ENCODE assay signal across 8 cellular contexts in genomic region chr3:97971679-97972567, GRCh38. TPM values are rescaled to one million over a fixed set of nuclear protein-coding genes. Genes with fewer than 3 reads are reported as not detected.
DNase-seq lines count a peak whose midpoint lies in the region; ATAC-seq and TF ChIP-seq lines count a peak whose summit lies in the region.

TSS of gene RIOX2 (minus strand) at chr3:97972431. CDS start at chr3:97967593, 4,838 bp downstream.

- ATAC-seq in GM21576 (IDR thresholded peaks at IDR 0.05; ENCODE audit: unreplicated experiment), result peak; percentile 87

- H3K79me2 ChIP-seq in DOHH2 (ENCODE audit: control insufficient read depth, low read length), result peaks cover 59% of the 10 kb centered on the region

- H3K27ac ChIP-seq in DOHH2 (ENCODE audit: low read depth, low read length), result peak within 1 kb of the TSS; percentile 49
- peak within 1 kb of the TSS; percentile 52 for H3K27ac ChIP-seq in SJCRH30
- H3K27ac ChIP-seq in temporal lobe (ENCODE audit: low read depth, low read length), result peak within 1 kb of the TSS; percentile 11

- no peaks in the 10 kb centered on the region for H3K9me2 ChIP-seq in DOHH2 (replicated peaks; ENCODE audit: control insufficient read depth, low read length)

- H3K36me3 ChIP-seq in DOHH2 (ENCODE audit: control insufficient read depth, low read length) (peaks cover 33% of the 10 kb centered on the region), SJCRH30 (peaks cover 6% of the 10 kb centered on the region; the same call in 1 of the 2 replicates)

- no peak for TF ChIP-seq RAD21 in Ishikawa (IDR thresholded peaks at IDR 0.05; ENCODE audit: low read depth)

- DNase-seq in SJCRH30, result peak; percentile 75 to 83
- DNase-seq in activated gamma-delta T cell treated with anti-CD3 and anti-CD28 coated beads, Interleukin-2, amount 50 U/mL, for 16 hours (ENCODE audit: low read depth), result peak; percentile 63
- DNase-seq in germinal center (ENCODE audit: low spot score), result peak; percentile 78
- peak; percentile 56 for DNase-seq in occipital lobe (lab: John Stamatoyannopoulos, UW)

- H3K27me3 ChIP-seq in DOHH2 (ENCODE audit: control insufficient read depth, low read length) (no peaks in the 10 kb centered on the region), SJCRH30 (no peaks in the 10 kb centered on the region)

- H3K4me2 ChIP-seq in DOHH2 (ENCODE audit: low read length), result peak within 1 kb of the TSS; percentile 92

- peaks cover 41% of the 10 kb centered on the region for H3K4me1 ChIP-seq in DOHH2 (ENCODE audit: control insufficient read depth, low read length)
- H3K4me1 ChIP-seq in SJCRH30, result peaks cover 7% of the 10 kb centered on the region; the same call in 1 of the 2 replicates

- no peak for TF ChIP-seq EP300 in Ishikawa (IDR thresholded peaks at IDR 0.05; ENCODE audit: borderline replicate concordance)

- H4K20me1 ChIP-seq in DOHH2 (ENCODE audit: control insufficient read depth, insufficient read depth, low read depth, low read length), result peaks cover 3% of the 10 kb centered on the region; the same call in 1 of the 2 replicates

- H3K4me3 ChIP-seq in DOHH2 (ENCODE audit: low read length) (peak within 1 kb of the TSS; percentile 88), SJCRH30 (peak within 1 kb of the TSS; percentile 82)

- peaks cover 5% of the 10 kb centered on the region; the same call in 1 of the 2 replicates for H3F3A ChIP-seq in DOHH2 (ENCODE audit: control insufficient read depth, insufficient read depth)

- H3K9me3 ChIP-seq in DOHH2 (ENCODE audit: control insufficient read depth, insufficient read depth, low read length), result no peaks in the 10 kb centered on the region
- H3K9me3 ChIP-seq in SJCRH30 (replicated peaks), result no peaks in the 10 kb centered on the region

- TF ChIP-seq CTCF in DOHH2 (IDR thresholded peaks at IDR 0.05; ENCODE audit: low read depth, low read length, poor library complexity, severe bottlenecking), result no peak

TF ChIP-seq in Ishikawa, 13 proteins besides CTCF, POLR2A, EP300 and RAD21:
- TF ChIP-seq EGR1 (IDR thresholded peaks at IDR 0.05), result no peak
- TF ChIP-seq FOXM1 (IDR thresholded peaks at IDR 0.05; ENCODE audit: borderline replicate concordance, low read depth), result no peak
- peak; percentile 67 for TF ChIP-seq USF1 (IDR thresholded peaks at IDR 0.05)
- TF ChIP-seq TAF1 (IDR thresholded peaks at IDR 0.05; ENCODE audit: low read depth), result peak; percentile 75
- peak; percentile 97 for TF ChIP-seq MAX (IDR thresholded peaks at IDR 0.05)
- no peak for TF ChIP-seq ZBTB7A (IDR thresholded peaks at IDR 0.05; ENCODE audit: low read depth)
- TF ChIP-seq YY1 (IDR thresholded peaks at IDR 0.05; ENCODE audit: low read depth), result 0 out of 2 replicates have a peak, but pooled peaks have one; percentile 36
- peak; percentile 6; the same call in 1 of the 2 replicates for TF ChIP-seq CREB1 (IDR thresholded peaks at IDR 0.05; ENCODE audit: low read depth)
- TF ChIP-seq TCF12 (IDR thresholded peaks at IDR 0.05; ENCODE audit: low read depth), result peak; percentile 52
- TF ChIP-seq TEAD4 (IDR thresholded peaks at IDR 0.05), result no peak
- no peak for TF ChIP-seq NFIC (IDR thresholded peaks at IDR 0.05)
- no peak for TF ChIP-seq REST (IDR thresholded peaks at IDR 0.05; ENCODE audit: low read depth)
- peak; percentile 21; the same call in 1 of the 2 replicates for TF ChIP-seq CEBPB (IDR thresholded peaks at IDR 0.05)
TF ChIP-seq in Ishikawa: peak in this region for 7.

RNA-seq across cellular contexts. Expression of gene RIOX2, which starts in this region (rescaled TPM):
- total RNA-seq in SJCRH30 (2014; rRNA removed; shearing (Covaris generic)), result 50.3 and 54.6 TPM in 2 replicates
- total RNA-seq in occipital lobe (17.5 TPM), temporal lobe (16.0 TPM)

Comparison
In these comparisons a context has a peak if more than half of its experiments do, and no peak if none do; other contexts are left out.
1. Peak in every context shown above with its lines: DNase-seq, ATAC-seq, H3K4me3 ChIP-seq and H3K27ac ChIP-seq.